Comparison of ENCODE assay signal across 20 cellular contexts in the genomic region with DNA sequence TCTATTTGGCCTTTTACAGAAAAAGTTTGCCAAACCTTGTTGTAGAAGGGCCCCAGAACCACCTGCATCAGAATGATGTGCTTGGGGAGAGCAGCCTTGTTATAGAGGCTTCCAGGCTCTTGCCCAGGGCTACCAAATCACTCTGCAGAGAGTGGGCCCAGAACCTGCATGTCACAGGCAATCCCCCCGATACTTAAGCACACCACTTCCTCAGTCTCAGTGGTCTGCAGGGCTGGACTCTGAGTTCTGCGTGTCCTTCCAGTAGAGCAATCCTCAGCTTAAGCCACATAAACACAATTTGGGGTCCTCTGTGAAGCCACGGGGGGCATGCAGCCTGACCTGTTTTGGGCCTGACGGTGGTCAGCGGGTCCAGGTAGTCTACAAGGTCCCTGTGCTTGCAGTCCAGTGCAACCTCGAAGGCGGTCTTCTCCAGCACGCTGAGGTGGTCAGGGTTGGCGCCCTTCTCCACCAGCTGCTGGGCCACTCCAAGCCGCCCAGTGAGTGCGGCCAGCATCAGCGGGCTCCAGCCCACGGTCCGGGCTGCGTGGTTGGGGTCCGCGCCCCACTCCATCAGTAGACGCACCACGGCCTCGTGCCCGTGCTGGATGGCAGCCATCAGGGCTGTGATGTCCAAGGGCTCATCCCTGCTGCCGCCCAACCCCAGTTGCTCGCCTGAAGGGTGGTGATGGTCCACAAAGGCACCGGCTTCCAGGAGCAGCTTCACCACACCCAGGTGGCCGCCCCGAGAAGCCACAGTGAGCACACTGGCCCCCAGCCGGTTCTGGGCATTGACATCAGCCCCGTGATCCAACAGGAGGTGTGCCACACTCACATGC.
"Had no signal": no experiment of that assay in that cellular context is flagged by ENCODE, and none has a peak within 500 bp of the region (broad histone marks: within the 10 kb centered on the region; RNA-seq: fewer than 3 reads in every experiment).

No MANE protein-coding gene starts in this region.

- H3K9me3 Mint-ChIP-seq: activated B cell treated with CpG ODN at 0.5 μM for 24 hours; activated CD4-positive, alpha-beta T cell treated with anti-CD3 and anti-CD28 coated beads, Interleukin-2, amount 10 ng/mL, durations not matched to agents 24 days and 14 days; activated naive CD8-positive, alpha-beta T cell treated with anti-CD3 and anti-CD28 coated beads, Interleukin-2, amount 10 ng/mL, durations not matched to agents 7 days and 5 days; activated T-helper 2 cell treated with anti-CD3 and anti-CD28 coated beads, Interferon-gamma antibody, Interleukin-2, Interleukin-4, amounts not matched to agents 10 μg/mL and 5 μg/mL and 100 μg/mL, durations not matched to agents 14 hours and 24 hours and 36 hours; central memory CD8-positive, alpha-beta T cell; T-helper 1 cell treated with Interleukin-12 subunit alpha and Interleukin-12 subunit beta and Interleukin-4 antibody, amounts not matched to agents 30 μg/mL and 1 μg/mL, for 36 hours had no signal

- DNase-seq: activated B cell treated with CpG ODN at 0.5 μM for 24 hours; activated CD4-positive, alpha-beta T cell treated with anti-CD3 and anti-CD28 coated beads for 1 hour; activated CD4-positive, alpha-beta T cell treated with anti-CD3 and anti-CD28 coated beads, Interleukin-2, amount 10 ng/mL, durations not matched to agents 24 days and 14 days; activated CD4-positive, alpha-beta T cell treated with anti-CD3 and anti-CD28 coated beads, Interleukin-2, amount 50 U/mL, for 48 hours; activated naive CD4-positive, alpha-beta T cell treated with anti-CD3 and anti-CD28 coated beads, Interleukin-2, amount 50 U/mL, for 16 hours; activated naive CD8-positive, alpha-beta T cell treated with anti-CD3 and anti-CD28 coated beads, Interleukin-2, amount 10 ng/mL, durations not matched to agents 7 days and 5 days; activated T-cell treated with anti-CD3 and anti-CD28 coated beads for 4 hours; activated T-cell treated with anti-CD3 and anti-CD28 coated beads, Interleukin-2, amount 50 U/mL, for 48 hours; IMR-90; KG1; NCI-H1048; NCI-H1930; NCI-H226; NCI-H510A; NCI-H526 treated with DMSO at 0.1 percent for 48 hours had no signal

- H3K27me3 Mint-ChIP-seq: activated B cell treated with CpG ODN at 0.5 μM for 24 hours; activated CD4-positive, alpha-beta T cell treated with anti-CD3 and anti-CD28 coated beads, Interleukin-2, amount 10 ng/mL, durations not matched to agents 24 days and 14 days; activated naive CD8-positive, alpha-beta T cell treated with anti-CD3 and anti-CD28 coated beads, Interleukin-2, amount 10 ng/mL, durations not matched to agents 7 days and 5 days; central memory CD8-positive, alpha-beta T cell had no signal

- H3K9me3 ChIP-seq: adrenal gland, Peyer's patch had no signal

- H3K4me3 Mint-ChIP-seq: activated B cell treated with CpG ODN at 0.5 μM for 24 hours; activated CD4-positive, alpha-beta T cell treated with anti-CD3 and anti-CD28 coated beads, Interleukin-2, amount 10 ng/mL, durations not matched to agents 24 days and 14 days; activated naive CD8-positive, alpha-beta T cell treated with anti-CD3 and anti-CD28 coated beads, Interleukin-2, amount 10 ng/mL, durations not matched to agents 7 days and 5 days; central memory CD8-positive, alpha-beta T cell; T-helper 1 cell treated with Interleukin-12 subunit alpha and Interleukin-12 subunit beta and Interleukin-4 antibody, amounts not matched to agents 30 μg/mL and 1 μg/mL, for 36 hours had no signal

- H3K36me3 ChIP-seq: adrenal gland had no signal

- H3K27ac Mint-ChIP-seq: activated B cell treated with CpG ODN at 0.5 μM for 24 hours; activated CD4-positive, alpha-beta T cell treated with anti-CD3 and anti-CD28 coated beads, Interleukin-2, amount 10 ng/mL, durations not matched to agents 24 days and 14 days; activated naive CD8-positive, alpha-beta T cell treated with anti-CD3 and anti-CD28 coated beads, Interleukin-2, amount 10 ng/mL, durations not matched to agents 7 days and 5 days; activated T-helper 2 cell treated with anti-CD3 and anti-CD28 coated beads, Interferon-gamma antibody, Interleukin-2, Interleukin-4, amounts not matched to agents 10 μg/mL and 5 μg/mL and 100 μg/mL, durations not matched to agents 14 hours and 24 hours and 36 hours; T-helper 1 cell treated with Interleukin-12 subunit alpha and Interleukin-12 subunit beta and Interleukin-4 antibody, amounts not matched to agents 30 μg/mL and 1 μg/mL, for 36 hours had no signal

- H3K4me3 ChIP-seq: adrenal gland, Peyer's patch had no signal

- H3K36me3 Mint-ChIP-seq: activated naive CD8-positive, alpha-beta T cell treated with anti-CD3 and anti-CD28 coated beads, Interleukin-2, amount 10 ng/mL, durations not matched to agents 7 days and 5 days had no signal

- H3K27me3 ChIP-seq: adrenal gland, Peyer's patch had no signal
